ENCODE assay signal across 1 cellular context in genomic region chr6:52505726-52506501, GRCh38.
TF ChIP-seq lines count a peak whose summit lies in the region.

No MANE protein-coding gene starts in this region.

TF ChIP-seq in HepG2, 621 proteins besides CTCF, POLR2A, EP300 and RAD21:
- TF ChIP-seq TFDP2 (CRISPR knock-in tag; IDR thresholded peaks at IDR 0.05) (no peak), BCL3 (CRISPR knock-in tag; IDR thresholded peaks at IDR 0.05) (no peak), SSRP1 (CRISPR knock-in tag; IDR thresholded peaks at IDR 0.05) (peak; percentile 92; the same call in 1 of the 2 replicates), ZFP90 (CRISPR knock-in tag; IDR thresholded peaks at IDR 0.05; ENCODE audit: borderline replicate concordance) (no peak), HES4 (CRISPR knock-in tag; IDR thresholded peaks at IDR 0.05; ENCODE audit: borderline replicate concordance) (0 out of 2 replicates have a peak, but pooled peaks have one; percentile 36), ZNF234 (CRISPR knock-in tag; conservative IDR thresholded peaks at IDR 0.05) (no peak), ZNF747 (CRISPR knock-in tag; IDR thresholded peaks at IDR 0.05; ENCODE audit: borderline replicate concordance) (no peak), ZNF687 (CRISPR knock-in tag; IDR thresholded peaks at IDR 0.05) (peak; percentile 35; the same call in 1 of the 2 replicates)
TF ChIP-seq in HepG2: peak in this region for 3.
